Comparison of ENCODE assay signal across 17 cellular contexts in the genomic region with DNA sequence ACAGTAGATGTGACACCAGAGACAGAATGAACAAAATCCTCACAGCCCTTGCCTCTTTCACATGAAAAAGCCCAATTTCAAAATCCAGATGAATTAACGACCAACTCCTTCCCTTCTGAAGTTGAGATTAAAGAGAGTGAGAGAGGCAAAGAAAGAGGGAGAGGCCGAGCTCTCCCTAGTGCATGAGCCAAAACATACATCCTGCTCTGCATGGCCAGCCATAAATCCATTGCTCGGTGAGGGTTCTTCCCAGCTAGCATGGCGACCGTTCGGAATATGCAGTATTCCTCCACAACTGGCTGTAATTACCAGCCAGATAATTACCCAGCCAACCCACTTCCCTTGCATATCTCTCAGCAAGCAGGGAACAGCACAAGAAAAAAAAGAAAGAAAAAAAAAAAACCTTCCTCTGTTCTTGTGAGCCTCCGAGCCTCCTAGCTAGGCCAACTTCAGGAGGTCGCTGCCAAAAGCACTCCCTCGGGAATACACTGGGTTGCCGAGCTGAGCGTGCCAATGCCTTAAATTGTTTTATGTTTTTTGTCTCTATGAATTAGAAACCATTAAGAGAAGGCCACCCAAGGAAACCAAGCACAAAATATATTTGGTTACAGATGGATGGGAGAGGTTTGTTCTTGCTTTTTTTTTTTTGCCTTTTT.
DNase-seq lines count a peak whose midpoint lies in the region; ATAC-seq and TF ChIP-seq lines count a peak whose summit lies in the region.
"Had no signal": no experiment of that assay in that cellular context is flagged by ENCODE, and none has a peak within 500 bp of the region (broad histone marks: within the 10 kb centered on the region; RNA-seq: fewer than 3 reads in every experiment).

No MANE protein-coding gene starts in this region.

- DNase-seq in BE2C (peak; percentile 40), MG63 (peak; percentile 66), fibroblast of pulmonary artery (ENCODE audit: low read depth) (peak; percentile 48), posterior vena cava (ENCODE audit: low spot score) (peak; percentile 89), NCI-H510A (lab: John Stamatoyannopoulos, UW) (no peak), C1 segment of cervical spinal cord (lab: John Stamatoyannopoulos, UW) (no peak)
- no peak for DNase-seq in activated CD4-positive, alpha-beta T cell treated with anti-CD3 and anti-CD28 coated beads, Interleukin-2, amount 50 U/mL, for 1 hour
- DNase-seq: activated B cell treated with CpG ODN at 0.5 μM for 24 hours; activated naive CD8-positive, alpha-beta T cell treated with anti-CD3 and anti-CD28 coated beads, Interleukin-2, amount 10 ng/mL, durations not matched to agents 7 days and 5 days; cortex of kidney; esophagus squamous epithelium; GOT3; NCI-H2107; OCI-M1; stimulated activated CD4-positive, alpha-beta T cell treated with anti-CD3 and anti-CD28 coated beads, Interleukin-15, amount 100 ng/mL, for 24 hours had no signal

- H3K4me3 ChIP-seq in BE2C (ENCODE audit: low read depth, low read length) (no peak overlapping the region; the same call in 1 of the 2 replicates), MG63 (no peak overlapping the region), fibroblast of pulmonary artery (replicated peaks; ENCODE audit: low read depth, low read length) (no peak overlapping the region)
- H3K4me3 ChIP-seq: esophagus squamous epithelium had no signal

- no peaks in the 10 kb centered on the region for H3K27me3 ChIP-seq in BE2C
- H3K27me3 ChIP-seq in MG63: no peaks in the 10 kb centered on the region; the same call in 1 of the 2 replicates

- TF ChIP-seq CTCF in BE2C (IDR thresholded peaks at IDR 0.05; ENCODE audit: low read depth, low read length) (no peak), fibroblast of pulmonary artery (IDR thresholded peaks at IDR 0.05; ENCODE audit: low read length, missing control alignments) (no peak)

- no peaks in the 10 kb centered on the region for H3K36me3 ChIP-seq in BE2C
- H3K36me3 ChIP-seq in MG63: no peaks in the 10 kb centered on the region
- H3K36me3 ChIP-seq: esophagus squamous epithelium had no signal

- intact Hi-C loops in posterior vena cava (cut with DNase I): no loop called here

- H3K9me3 ChIP-seq in BE2C (no peaks in the 10 kb centered on the region), MG63 (no peaks in the 10 kb centered on the region; the same call in 1 of the 2 replicates)
- H3K9me3 ChIP-seq: esophagus squamous epithelium had no signal

- no peaks in the 10 kb centered on the region for H3K4me1 ChIP-seq in BE2C
- H3K4me1 ChIP-seq: esophagus squamous epithelium, parathyroid adenoma had no signal

- ATAC-seq in GM21529 (IDR thresholded peaks at IDR 0.05; ENCODE audit: unreplicated experiment): no peak

Comparison
In these comparisons a context has a peak if more than half of its experiments do, and no peak if none do; other contexts are left out.
1. DNase-seq: peak in BE2C (single experiment), MG63 (single experiment), fibroblast of pulmonary artery (single experiment) and posterior vena cava (single experiment); none in NCI-H510A (single experiment), C1 segment of cervical spinal cord (0 of 14) and activated CD4-positive, alpha-beta T cell treated with anti-CD3 and anti-CD28 coated beads, Interleukin-2, amount 50 U/mL, for 1 hour (single experiment).